In genomic region chr2:176557821-176558220, GRCh38 we compare ENCODE assay signal across 11 cellular contexts.
"Had no signal": no experiment of that assay in that cellular context is flagged by ENCODE, and none has a peak within 500 bp of the region (broad histone marks: within the 10 kb centered on the region; RNA-seq: fewer than 3 reads in every experiment).

No MANE protein-coding gene starts in this region.

- H2AFZ ChIP-seq: GM23248, GM23338 had no signal

- H3K4me3 ChIP-seq: GM23248, GM23338, HAP-1 had no signal

- H3K27ac ChIP-seq: GM23248 had no signal

- H3K36me3 ChIP-seq: HAP-1 had no signal

- FAIRE-seq: H1, H54 had no signal

- DNase-seq: GM23248, GOT3, H7, H9, HCEC 1CT, HFFc6 had no signal

- ATAC-seq: GM23338, HCT116 had no signal

- H3K9ac ChIP-seq: GM23248 had no signal

- H3K4me2 ChIP-seq: GM23338 had no signal

- H3K9me3 ChIP-seq: HAP-1 had no signal
